ENCODE assay signal across 8 cellular contexts in the genomic region with DNA sequence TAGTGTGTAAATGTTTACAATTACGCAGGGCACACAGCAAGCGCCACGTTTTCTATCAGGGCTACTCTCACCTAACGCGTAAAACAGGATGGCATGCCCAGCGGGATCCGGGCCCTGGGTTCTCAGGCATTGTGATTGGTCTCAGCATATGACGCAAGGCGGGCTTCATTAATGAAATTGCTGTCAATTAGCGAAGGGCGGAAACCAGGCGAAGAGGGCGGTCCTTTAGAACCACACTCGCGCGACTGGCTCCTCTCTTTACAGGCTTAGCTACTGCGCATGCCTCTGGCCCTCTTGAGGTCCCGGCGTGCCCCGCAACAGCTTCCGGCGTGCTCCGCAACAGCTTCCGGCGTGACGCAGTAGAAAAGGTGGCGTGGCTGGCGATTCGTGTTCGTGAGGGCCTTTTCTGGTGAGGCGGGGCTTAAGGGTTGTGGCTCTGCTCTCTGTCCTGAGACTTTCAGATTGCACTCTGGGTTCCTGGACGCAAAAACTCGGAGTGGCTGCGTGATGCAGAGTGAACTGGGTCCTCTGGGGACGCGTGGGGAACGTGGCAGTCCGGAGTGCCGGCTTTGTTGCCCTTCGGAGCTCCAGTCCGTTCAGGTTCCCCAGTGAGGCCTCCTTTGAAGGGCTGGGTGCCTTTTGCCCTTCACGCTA.
DNase-seq lines count a peak whose midpoint lies in the region; ATAC-seq and FAIRE-seq lines count a peak whose summit lies in the region.

No MANE protein-coding gene starts in this region.

- H3K4me3 ChIP-seq in mucosa of stomach (ENCODE audit: low read length), result peak overlapping the region; percentile 53

- no peaks in the 10 kb centered on the region for H3K4me1 ChIP-seq in mucosa of stomach (ENCODE audit: control insufficient read depth, insufficient read depth, low read length)

- no peaks in the 10 kb centered on the region for H3K36me3 ChIP-seq in mucosa of stomach (ENCODE audit: control insufficient read depth, insufficient read depth, low read length)

- peak overlapping the region; percentile 60 for H3K9ac ChIP-seq in mucosa of stomach (ENCODE audit: low read length)

- peaks cover 8% of the 10 kb centered on the region for H3K9me3 ChIP-seq in mucosa of stomach (ENCODE audit: control insufficient read depth, low read length)

- peak; percentile 80 for FAIRE-seq in endometrium (lab: Jason Lieb, UNC)

- ATAC-seq in GM21786 (IDR thresholded peaks at IDR 0.05; ENCODE audit: unreplicated experiment), result peak; percentile 83
- no peak for ATAC-seq in GM19035 (IDR thresholded peaks at IDR 0.05; ENCODE audit: unreplicated experiment)

- H3K27me3 ChIP-seq in mucosa of stomach (ENCODE audit: control insufficient read depth, insufficient read depth, low read length), result no peaks in the 10 kb centered on the region

- DNase-seq in CD1c-positive myeloid dendritic cell (ENCODE audit: extremely low spot score), result peak; percentile 85
- peak; percentile 98 for DNase-seq in NCI-H446 treated with DMSO at 0.1 percent for 48 hours (lab: John Stamatoyannopoulos, UW)
- DNase-seq in activated CD8-positive, alpha-beta memory T cell treated with anti-CD3 and anti-CD28 coated beads, Interleukin-2, amount 50 U/mL, for 1 hour (ENCODE audit: extremely low read depth), result peak; percentile 75
- DNase-seq in stimulated activated CD8-positive, alpha-beta memory T cell treated with anti-CD3 and anti-CD28 coated beads, Interleukin-7, amount 100 ng/mL, for 4 hours (ENCODE audit: low read depth in 2 of 2), result peak; percentile 82 to 83
